17 cellular contexts compared by ENCODE assay signal in genomic region chr4:8388471-8388870, GRCh38. TPM values are rescaled to one million over a fixed set of nuclear protein-coding genes. Genes with fewer than 3 reads are reported as not detected.
DNase-seq lines count a peak whose midpoint lies in the region; ATAC-seq and TF ChIP-seq lines count a peak whose summit lies in the region.
"Had no signal": no experiment of that assay in that cellular context is flagged by ENCODE, and none has a peak within 500 bp of the region (broad histone marks: within the 10 kb centered on the region; RNA-seq: fewer than 3 reads in every experiment).

No MANE protein-coding gene starts in this region.

- peak overlapping the region in 6 of 11 experiments; percentile 24 to 83 (median 80); a peak in 12 of 22 replicates for H3K9ac ChIP-seq in BLaER1 treated with 17β-estradiol and CSF1 and Interleukin-3, amounts not matched to agents 10 nM and 100 nM

- intact Hi-C loops in right cardiac atrium (cut with DNase I) (no loop called here), left ventricle myocardium inferior (cut with micrococcal nuclease) (no loop called here), PC-9 (cut with micrococcal nuclease; ENCODE audit: unreplicated experiment) (no loop called here)

- H3K4me1 ChIP-seq in right cardiac atrium (ENCODE audit: control insufficient read depth, insufficient read depth, low read length): peaks cover 3% of the 10 kb centered on the region
- H3K4me1 ChIP-seq in left ventricle myocardium inferior: peaks cover 56% of the 10 kb centered on the region
- peaks cover 76 to 100% (median 100%) of the 10 kb centered on the region in 10 experiments for H3K4me1 ChIP-seq in BLaER1 treated with 17β-estradiol and CSF1 and Interleukin-3, amounts not matched to agents 10 nM and 100 nM
- peaks cover 39% of the 10 kb centered on the region for H3K4me1 ChIP-seq in PC-9 (replicated peaks; ENCODE audit: insufficient read depth)
- H3K4me1 ChIP-seq: BE2C had no signal

- no peak overlapping the region for H3K4me3 Mint-ChIP-seq in activated T-cell treated with anti-CD3 and anti-CD28 coated beads, Interleukin-2, amount 50 U/mL, for 4 hours
- H3K4me3 Mint-ChIP-seq: CD4-positive, CD25-positive, alpha-beta regulatory T cell; CD8-positive, alpha-beta T cell had no signal

- H3K36me3 ChIP-seq in left ventricle myocardium inferior: peaks cover 59% of the 10 kb centered on the region
- peaks cover 0 to 21% (median 0%) of the 10 kb centered on the region in 11 experiments; a peak in 7 of 22 replicates for H3K36me3 ChIP-seq in BLaER1 treated with 17β-estradiol and CSF1 and Interleukin-3, amounts not matched to agents 10 nM and 100 nM
- H3K36me3 ChIP-seq in PC-9 (ENCODE audit: low read depth): no peaks in the 10 kb centered on the region
- H3K36me3 ChIP-seq: BE2C had no signal

- BruUV-seq in PC-9 (replicated peaks; lab: Mats Ljungman, UMichigan): no TSS peak

- peaks cover 35% of the 10 kb centered on the region for H3K36me3 Mint-ChIP-seq in activated T-cell treated with anti-CD3 and anti-CD28 coated beads, Interleukin-2, amount 50 U/mL, for 4 hours (ENCODE audit: insufficient read depth)

- H3K27ac ChIP-seq in right cardiac atrium (ENCODE audit: low read length) (no peak overlapping the region), left ventricle myocardium inferior (replicated peaks) (no peak overlapping the region), PC-9 (no peak overlapping the region)
- peak overlapping the region in 6 of 11 experiments; percentile 38 to 92 (median 89); a peak in 12 of 22 replicates for H3K27ac ChIP-seq in BLaER1 treated with 17β-estradiol and CSF1 and Interleukin-3, amounts not matched to agents 10 nM and 100 nM
- H3K27ac ChIP-seq: C4-2B had no signal

- H4K20me1 ChIP-seq in BLaER1 treated with 17β-estradiol and CSF1 and Interleukin-3, amounts not matched to agents 10 nM and 100 nM: no peaks in the 10 kb centered on the region; a peak in 1 of 22 replicates
- no peaks in the 10 kb centered on the region for H4K20me1 ChIP-seq in PC-9 (ENCODE audit: insufficient read depth)

- DNase-seq in right cardiac atrium (peak in 2 of 3 donors; percentile 36 to 55), left ventricle myocardium inferior (no peak), PC-9 (no peak), AG08395 (ENCODE audit: low spot score) (no peak), NOMO-1 (lab: John Stamatoyannopoulos, UW; ENCODE audit: unreplicated experiment in 2 of 2) (no peak)
- DNase-seq in activated T-cell treated with anti-CD3 and anti-CD28 coated beads, Interleukin-2, amount 50 U/mL, for 4 hours: no peak
- DNase-seq: AML-193; BE2C; Caco-2; CD4-positive, CD25-positive, alpha-beta regulatory T cell; CD8-positive, alpha-beta T cell; DMS153; DND-41; H7; HCEC 1CT had no signal

- no peak for TF ChIP-seq CTCF in left ventricle myocardium inferior (IDR thresholded peaks at IDR 0.05; ENCODE audit: borderline replicate concordance)
- TF ChIP-seq CTCF in PC-9 (conservative IDR thresholded peaks at IDR 0.05): no peak

- H3K9me3 ChIP-seq in right cardiac atrium (ENCODE audit: control insufficient read depth, low read length): no peaks in the 10 kb centered on the region
- H3K9me3 ChIP-seq in left ventricle myocardium inferior (replicated peaks): no peaks in the 10 kb centered on the region
- H3K9me3 ChIP-seq in BLaER1 treated with 17β-estradiol and CSF1 and Interleukin-3, amounts not matched to agents 10 nM and 100 nM (replicated peaks in 1 of 11): no peaks in the 10 kb centered on the region
- H3K9me3 ChIP-seq in PC-9 (ENCODE audit: insufficient read depth, low read depth): no peaks in the 10 kb centered on the region
- H3K9me3 ChIP-seq: BE2C, Caco-2 had no signal

- no peaks in the 10 kb centered on the region for H3K27me3 Mint-ChIP-seq in activated T-cell treated with anti-CD3 and anti-CD28 coated beads, Interleukin-2, amount 50 U/mL, for 4 hours (ENCODE audit: low read depth)
- H3K27me3 Mint-ChIP-seq: CD4-positive, CD25-positive, alpha-beta regulatory T cell had no signal

- no peaks in the 10 kb centered on the region for H3K4me1 Mint-ChIP-seq in activated T-cell treated with anti-CD3 and anti-CD28 coated beads, Interleukin-2, amount 50 U/mL, for 4 hours (ENCODE audit: low read depth)

- peak overlapping the region; percentile 11 to 99 (median 93); a peak in 19 of 22 replicates for H3K4me2 ChIP-seq in BLaER1 treated with 17β-estradiol and CSF1 and Interleukin-3, amounts not matched to agents 10 nM and 100 nM
- peak overlapping the region; percentile 46 for H3K4me2 ChIP-seq in PC-9

- 96% methylated on average over 15 of the region's 15 CpGs for WGBS in right cardiac atrium

- H3K27me3 ChIP-seq in right cardiac atrium (ENCODE audit: control insufficient read depth, insufficient read depth) (no peaks in the 10 kb centered on the region), left ventricle myocardium inferior (ENCODE audit: low read depth) (no peaks in the 10 kb centered on the region), PC-9 (ENCODE audit: insufficient read depth, low read depth) (no peaks in the 10 kb centered on the region)
- H3K27me3 ChIP-seq in BLaER1 treated with 17β-estradiol and CSF1 and Interleukin-3, amounts not matched to agents 10 nM and 100 nM: peaks cover 0 to 11% (median 0%) of the 10 kb centered on the region in 11 experiments; a peak in 4 of 22 replicates
- H3K27me3 ChIP-seq: BE2C had no signal

- H3K4me3 ChIP-seq in right cardiac atrium (ENCODE audit: low read length): no peak overlapping the region
- H3K4me3 ChIP-seq in left ventricle myocardium inferior: no peak overlapping the region
- peak overlapping the region in 3 of 10 experiments; percentile 29 to 53 (median 36); a peak in 4 of 20 replicates for H3K4me3 ChIP-seq in BLaER1 treated with 17β-estradiol and CSF1 and Interleukin-3, amounts not matched to agents 10 nM and 100 nM
- H3K4me3 ChIP-seq in PC-9: no peak overlapping the region

- H3K9me2 ChIP-seq in PC-9 (ENCODE audit: insufficient read depth): no peaks in the 10 kb centered on the region

- CTCF ChIA-PET in PC-9 (lab: Charles Lee): interaction anchor here (0.6 kb wide), 1 partner anchor 20 kb away, joined by 4 read pairs; no protein-coding TSS in a partner anchor

- no peak overlapping the region for H2AFZ ChIP-seq in PC-9

- H3K9me3 Mint-ChIP-seq in activated T-cell treated with anti-CD3 and anti-CD28 coated beads, Interleukin-2, amount 50 U/mL, for 4 hours: no peaks in the 10 kb centered on the region
- H3K9me3 Mint-ChIP-seq: CD4-positive, CD25-positive, alpha-beta regulatory T cell; CD8-positive, alpha-beta T cell had no signal

- POLR2A ChIA-PET in PC-9 (lab: Charles Lee; ENCODE audit: unreplicated experiment): interaction anchor here (0.5 kb wide), 1 partner anchor 197 kb away, joined by 4 read pairs; no protein-coding TSS in a partner anchor

- no peak for ATAC-seq in right cardiac atrium
- no peak for ATAC-seq in activated T-cell treated with anti-CD3 and anti-CD28 coated beads, Interleukin-2, amount 50 U/mL, for 4 hours
- ATAC-seq: CD8-positive, alpha-beta T cell had no signal

- H3F3A ChIP-seq in PC-9 (ENCODE audit: insufficient read depth, low read depth): peaks cover 8% of the 10 kb centered on the region; the same call in 1 of the 2 replicates

- H3K79me2 ChIP-seq in PC-9 (ENCODE audit: low read depth): no peaks in the 10 kb centered on the region

RNA-seq across cellular contexts. Expression of gene ACOX3, which starts 52.1 kb away (rescaled TPM):
- 10 to 100 TPM; 52.9 to 94.8 (median 55.1) TPM for total RNA-seq in right cardiac atrium
- polyA plus RNA-seq in right cardiac atrium: 25.7 TPM
- total RNA-seq in left ventricle myocardium inferior: 22.0 TPM
- 21.0 and 26.1 TPM in 2 replicates for total RNA-seq in PC-9 (2021)
- 10 to 100 TPM; 20.1 to 35.8 (median 20.6) TPM for total RNA-seq in activated T-cell treated with anti-CD3 and anti-CD28 coated beads, Interleukin-2, amount 50 U/mL, for 4 hours

RNA-seq across cellular contexts. Expression of gene TRMT44, which starts 52.1 kb away (rescaled TPM):
- total RNA-seq in right cardiac atrium (10 to 100 TPM; 10.2 to 12.9 (median 12.5) TPM), left ventricle myocardium inferior (9.2 TPM), PC-9 (2021) (17.4 and 17.9 TPM in 2 replicates)
- 7.6 TPM for polyA plus RNA-seq in right cardiac atrium
- 10 to 100 TPM; 35.7 to 41.5 (median 41.0) TPM for total RNA-seq in activated T-cell treated with anti-CD3 and anti-CD28 coated beads, Interleukin-2, amount 50 U/mL, for 4 hours

Comparison
In these comparisons a context has a peak if more than half of its experiments do, and no peak if none do; other contexts are left out.
1. DNase-seq: peak in right cardiac atrium (2 of 3); none in left ventricle myocardium inferior (single experiment), PC-9 (0 of 2), AG08395 (single experiment), activated T-cell treated with anti-CD3 and anti-CD28 coated beads, Interleukin-2, amount 50 U/mL, for 4 hours (single experiment) and NOMO-1 (0 of 2).
2. H3K27ac ChIP-seq: peak in BLaER1 treated with 17β-estradiol and CSF1 and Interleukin-3, amounts not matched to agents 10 nM and 100 nM (6 of 11); none in right cardiac atrium (single experiment), left ventricle myocardium inferior (single experiment) and PC-9 (single experiment).